In genomic region chr7:27677912-27678612, GRCh38 we compare ENCODE assay signal across 1 cellular context.
TF ChIP-seq lines count a peak whose summit lies in the region.

No MANE protein-coding gene starts in this region.

TF ChIP-seq in A549, 52 proteins besides CTCF, POLR2A, EP300 and RAD21 (continued from another document):
- TF ChIP-seq CHD2 (IDR thresholded peaks at IDR 0.05; ENCODE audit: low read length, partially characterized antibody): no peak
- TF ChIP-seq RNF2 (IDR thresholded peaks at IDR 0.05; ENCODE audit: borderline replicate concordance, low read depth): no peak
- no peak for TF ChIP-seq SREBF2 (IDR thresholded peaks at IDR 0.05)
- no peak; the same call in 1 of the 2 replicates for TF ChIP-seq HOXB5 (CRISPR knock-in tag; IDR thresholded peaks at IDR 0.05)
- TF ChIP-seq HEYL (CRISPR knock-in tag; IDR thresholded peaks at IDR 0.05): peak; percentile 48; the same call in 1 of the 2 replicates
- TF ChIP-seq JUNB (IDR thresholded peaks at IDR 0.05): peak; percentile 67
- TF ChIP-seq CHD4 (IDR thresholded peaks at IDR 0.05; ENCODE audit: borderline replicate concordance): no peak
- peak; percentile 90 for TF ChIP-seq MAX (IDR thresholded peaks at IDR 0.05)
- peak; percentile 34 to 47; a peak in 2 of 5 replicates for TF ChIP-seq JUN (IDR thresholded peaks at IDR 0.05)
- TF ChIP-seq BCL3 (IDR thresholded peaks at IDR 0.05): no peak
- no peak for TF ChIP-seq RCOR1 (IDR thresholded peaks at IDR 0.05; ENCODE audit: low read depth, low read length)
- TF ChIP-seq NFE2L2 (conservative IDR thresholded peaks at IDR 0.05; ENCODE audit: low read length): peak; percentile 75
- peak; percentile 45 for TF ChIP-seq MAFK (IDR thresholded peaks at IDR 0.05; ENCODE audit: partially characterized antibody)
- TF ChIP-seq EHF (CRISPR knock-in tag; IDR thresholded peaks at IDR 0.05): 0 out of 2 replicates have a peak, but pooled peaks have one; percentile 38
- peak; percentile 52; the same call in 1 of the 2 replicates for TF ChIP-seq GATA3 (IDR thresholded peaks at IDR 0.05; ENCODE audit: borderline replicate concordance)
- peak; percentile 30; the same call in 1 of the 2 replicates for TF ChIP-seq ZSCAN20 (CRISPR knock-in tag; IDR thresholded peaks at IDR 0.05)
- TF ChIP-seq CBX2 (IDR thresholded peaks at IDR 0.05; ENCODE audit: borderline replicate concordance, low read depth): no peak
- TF ChIP-seq PBX3 (IDR thresholded peaks at IDR 0.05): no peak
